1 cellular context compared by ENCODE assay signal in the genomic region with DNA sequence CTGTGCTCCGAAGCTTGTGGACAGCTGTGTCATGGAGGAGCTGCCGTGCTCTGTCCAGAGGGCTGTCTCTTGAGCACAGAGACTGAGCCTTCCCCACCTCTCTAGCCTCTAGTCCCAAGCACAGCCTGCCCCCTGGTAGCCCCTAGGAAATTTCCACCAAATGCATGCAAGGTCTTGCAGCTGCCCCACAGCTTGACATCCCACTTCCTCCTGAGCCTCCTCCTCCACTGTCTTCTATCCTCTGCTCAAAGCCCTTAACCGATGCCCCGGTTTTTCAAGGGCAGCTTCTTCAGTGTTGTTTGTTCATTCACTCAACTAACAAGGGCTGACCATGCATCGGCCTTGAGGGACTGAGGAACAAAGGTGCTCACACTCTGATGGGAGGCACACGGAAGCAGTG.
A peak's percentile ranks its signal among the peaks of the same experiment; 100 is the strongest.
TF ChIP-seq lines count a peak whose summit lies in the region.

No MANE protein-coding gene starts in this region.

TF ChIP-seq in GM12878, 131 proteins besides CTCF, POLR2A, EP300 and RAD21:
- TF ChIP-seq IRF4 (IDR thresholded peaks at IDR 0.05; ENCODE audit: low read depth, low read length): no peak
- TF ChIP-seq NFIC (IDR thresholded peaks at IDR 0.05; ENCODE audit: low read depth, low read length): no peak
- peak; percentile 13; the same call in 1 of the 2 replicates for TF ChIP-seq SPI1 (IDR thresholded peaks at IDR 0.05; ENCODE audit: borderline replicate concordance, insufficient read depth, low read depth, low read length)
- no peak for TF ChIP-seq RFX5 (IDR thresholded peaks at IDR 0.05; ENCODE audit: low read depth, low read length)
